1 cellular context compared by ENCODE assay signal in the genomic region with DNA sequence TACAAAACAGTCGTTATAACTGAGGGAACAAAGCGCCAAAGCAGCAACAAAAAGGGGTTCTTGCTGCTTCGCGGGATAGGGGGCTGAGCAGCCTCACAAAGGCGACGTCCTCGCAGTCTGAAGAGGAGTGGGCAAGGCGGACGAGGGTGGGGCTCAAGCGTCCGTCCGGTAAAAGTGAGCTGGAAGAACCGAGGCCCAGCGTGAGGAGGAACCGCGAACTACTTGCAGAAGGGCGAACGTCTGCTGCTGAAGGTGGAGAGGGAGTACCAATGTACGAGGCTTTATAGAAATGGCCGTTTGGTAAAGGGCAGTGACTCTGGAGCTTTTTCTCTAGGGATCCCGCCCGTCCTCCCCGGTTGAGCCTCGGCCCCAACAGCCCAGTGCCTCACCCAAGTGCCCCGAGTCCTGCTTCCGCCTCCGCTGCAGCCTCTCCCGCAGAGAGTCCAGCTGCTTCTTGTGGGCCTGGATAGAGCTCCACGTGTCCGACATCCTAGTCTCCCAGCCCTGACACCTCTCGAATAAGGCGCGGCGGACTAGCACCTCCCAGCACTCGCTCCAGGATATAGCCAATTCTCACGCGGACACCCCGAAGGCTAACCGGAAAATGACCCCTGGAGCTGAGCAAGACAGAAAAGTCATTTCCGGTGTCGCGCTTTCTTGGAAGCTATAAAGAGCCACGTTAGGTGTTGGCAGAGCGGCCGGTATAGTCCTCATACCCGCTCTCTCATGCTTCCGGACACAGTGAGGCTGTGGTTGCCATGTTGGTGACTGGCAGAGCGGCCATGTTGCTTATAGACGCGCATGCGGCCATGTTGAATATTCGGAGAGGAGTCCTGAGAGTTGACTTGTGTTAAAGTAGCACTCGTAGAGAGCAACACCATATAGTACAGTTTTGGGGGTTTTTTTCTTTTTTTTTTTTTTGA.
TF ChIP-seq lines count a peak whose summit lies in the region.

A gene (minus strand): TSS at position 606 of the 923 bp plus-strand sequence. CDS start 117 bp downstream, at position 489.

TF ChIP-seq in K562, 482 proteins besides CTCF, POLR2A, EP300 and RAD21 (continued from another document and continues in another):
- TF ChIP-seq SRSF9 (IDR thresholded peaks at IDR 0.05; ENCODE audit: borderline replicate concordance, low read depth, low read length) (no peak), MEIS2 (IDR thresholded peaks at IDR 0.05; ENCODE audit: partially characterized antibody) (no peak), RBM39 (optimal IDR thresholded peaks at IDR 0.05; ENCODE audit: low read depth, low read length) (no peak), PML (IDR thresholded peaks at IDR 0.05; ENCODE audit: low read length) (peak; percentile 35; the same call in 1 of the 2 replicates), GABPB1 (CRISPR knock-in tag; IDR thresholded peaks at IDR 0.05) (peak; percentile 94), CHD1 (IDR thresholded peaks at IDR 0.05; ENCODE audit: low read length) (peak; percentile 30), ZNF589 (CRISPR knock-in tag; IDR thresholded peaks at IDR 0.05; ENCODE audit: low read depth) (peak; percentile 90), RBM25 (IDR thresholded peaks at IDR 0.05; ENCODE audit: low read depth, low read length, severe bottlenecking) (no peak), ZNF584 (CRISPR knock-in tag; IDR thresholded peaks at IDR 0.05; ENCODE audit: low read depth) (peak; percentile 93), SPI1 (IDR thresholded peaks at IDR 0.05; ENCODE audit: borderline replicate concordance, low read depth, low read length) (no peak), DNMT1 (IDR thresholded peaks at IDR 0.05) (no peak), PHF20 (IDR thresholded peaks at IDR 0.05; ENCODE audit: partially characterized antibody) (peak; percentile 68), ESRRA (IDR thresholded peaks at IDR 0.05; ENCODE audit: borderline replicate concordance, low read depth) (peak; percentile 25; the same call in 1 of the 2 replicates), RAD51 (IDR thresholded peaks at IDR 0.05; ENCODE audit: borderline replicate concordance, low read depth) (0 out of 2 replicates have a peak, but pooled peaks have one; percentile 32), HSF4 (CRISPR knock-in tag; IDR thresholded peaks at IDR 0.05; ENCODE audit: borderline replicate concordance) (no peak), NFRKB (IDR thresholded peaks at IDR 0.05; ENCODE audit: low read depth) (peak; percentile 98), CREM (IDR thresholded peaks at IDR 0.05; ENCODE audit: low read depth) (peak; percentile 92), ETV5 (CRISPR knock-in tag; IDR thresholded peaks at IDR 0.05; ENCODE audit: low read depth) (peak; percentile 80), SIN3A (IDR thresholded peaks at IDR 0.05; ENCODE audit: borderline replicate concordance in 2 of 2, control insufficient read depth in 1 of 2, low read depth in 2 of 2, low read length in 2 of 2) (peak; percentile 66 to 72; a peak in 2 of 4 replicates), HDAC1 (IDR thresholded peaks at IDR 0.05) (peak in 1 of 2 experiments; percentile 91; a peak in 2 of 4 replicates), ZNF384 (IDR thresholded peaks at IDR 0.05; ENCODE audit: low read depth, low read length) (peak; percentile 29; the same call in 1 of the 2 replicates), HCFC1 (IDR thresholded peaks at IDR 0.05; ENCODE audit: low read depth, low read length) (peak; percentile 95), RFX7 (CRISPR knock-in tag; IDR thresholded peaks at IDR 0.05) (no peak), LCOR (CRISPR knock-in tag; IDR thresholded peaks at IDR 0.05) (peak; percentile 50; the same call in 1 of the 2 replicates), CSDE1 (IDR thresholded peaks at IDR 0.05) (peak in 1 of 2 experiments; percentile 99; a peak in 2 of 4 replicates), FOXJ2 (tag; IDR thresholded peaks at IDR 0.05) (peak; percentile 67; the same call in 1 of the 2 replicates), MTA1 (IDR thresholded peaks at IDR 0.05; ENCODE audit: borderline replicate concordance) (peak; percentile 93), SIN3B (IDR thresholded peaks at IDR 0.05; ENCODE audit: low read depth) (peak; percentile 52; the same call in 1 of the 2 replicates), SRSF1 (IDR thresholded peaks at IDR 0.05; ENCODE audit: low read depth, low read length) (no peak), SMAD4 (CRISPR knock-in tag; conservative IDR thresholded peaks at IDR 0.05) (peak; percentile 48; the same call in 1 of the 2 replicates), CCNT2 (IDR thresholded peaks at IDR 0.05; ENCODE audit: borderline replicate concordance, extremely low read depth, insufficient read length, low read depth, low read length) (no peak), SMAD1 (IDR thresholded peaks at IDR 0.05; ENCODE audit: low read depth, low read length, partially characterized antibody) (no peak)
- TF ChIP-seq, protein P1, sequence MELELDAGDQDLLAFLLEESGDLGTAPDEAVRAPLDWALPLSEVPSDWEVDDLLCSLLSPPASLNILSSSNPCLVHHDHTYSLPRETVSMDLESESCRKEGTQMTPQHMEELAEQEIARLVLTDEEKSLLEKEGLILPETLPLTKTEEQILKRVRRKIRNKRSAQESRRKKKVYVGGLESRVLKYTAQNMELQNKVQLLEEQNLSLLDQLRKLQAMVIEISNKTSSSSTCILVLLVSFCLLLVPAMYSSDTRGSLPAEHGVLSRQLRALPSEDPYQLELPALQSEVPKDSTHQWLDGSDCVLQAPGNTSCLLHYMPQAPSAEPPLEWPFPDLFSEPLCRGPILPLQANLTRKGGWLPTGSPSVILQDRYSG (tag; conservative IDR thresholded peaks at IDR 0.05; ENCODE audit: low read depth) = peak; percentile 94
- TF ChIP-seq, protein P2, sequence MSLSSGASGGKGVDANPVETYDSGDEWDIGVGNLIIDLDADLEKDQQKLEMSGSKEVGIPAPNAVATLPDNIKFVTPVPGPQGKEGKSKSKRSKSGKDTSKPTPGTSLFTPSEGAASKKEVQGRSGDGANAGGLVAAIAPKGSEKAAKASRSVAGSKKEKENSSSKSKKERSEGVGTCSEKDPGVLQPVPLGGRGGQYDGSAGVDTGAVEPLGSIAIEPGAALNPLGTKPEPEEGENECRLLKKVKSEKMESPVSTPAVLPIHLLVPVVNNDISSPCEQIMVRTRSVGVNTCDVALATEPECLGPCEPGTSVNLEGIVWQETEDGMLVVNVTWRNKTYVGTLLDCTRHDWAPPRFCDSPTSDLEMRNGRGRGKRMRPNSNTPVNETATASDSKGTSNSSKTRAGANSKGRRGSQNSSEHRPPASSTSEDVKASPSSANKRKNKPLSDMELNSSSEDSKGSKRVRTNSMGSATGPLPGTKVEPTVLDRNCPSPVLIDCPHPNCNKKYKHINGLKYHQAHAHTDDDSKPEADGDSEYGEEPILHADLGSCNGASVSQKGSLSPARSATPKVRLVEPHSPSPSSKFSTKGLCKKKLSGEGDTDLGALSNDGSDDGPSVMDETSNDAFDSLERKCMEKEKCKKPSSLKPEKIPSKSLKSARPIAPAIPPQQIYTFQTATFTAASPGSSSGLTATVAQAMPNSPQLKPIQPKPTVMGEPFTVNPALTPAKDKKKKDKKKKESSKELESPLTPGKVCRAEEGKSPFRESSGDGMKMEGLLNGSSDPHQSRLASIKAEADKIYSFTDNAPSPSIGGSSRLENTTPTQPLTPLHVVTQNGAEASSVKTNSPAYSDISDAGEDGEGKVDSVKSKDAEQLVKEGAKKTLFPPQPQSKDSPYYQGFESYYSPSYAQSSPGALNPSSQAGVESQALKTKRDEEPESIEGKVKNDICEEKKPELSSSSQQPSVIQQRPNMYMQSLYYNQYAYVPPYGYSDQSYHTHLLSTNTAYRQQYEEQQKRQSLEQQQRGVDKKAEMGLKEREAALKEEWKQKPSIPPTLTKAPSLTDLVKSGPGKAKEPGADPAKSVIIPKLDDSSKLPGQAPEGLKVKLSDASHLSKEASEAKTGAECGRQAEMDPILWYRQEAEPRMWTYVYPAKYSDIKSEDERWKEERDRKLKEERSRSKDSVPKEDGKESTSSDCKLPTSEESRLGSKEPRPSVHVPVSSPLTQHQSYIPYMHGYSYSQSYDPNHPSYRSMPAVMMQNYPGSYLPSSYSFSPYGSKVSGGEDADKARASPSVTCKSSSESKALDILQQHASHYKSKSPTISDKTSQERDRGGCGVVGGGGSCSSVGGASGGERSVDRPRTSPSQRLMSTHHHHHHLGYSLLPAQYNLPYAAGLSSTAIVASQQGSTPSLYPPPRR (CRISPR knock-in tag; IDR thresholded peaks at IDR 0.05; ENCODE audit: borderline replicate concordance) = no peak
- TF ChIP-seq, protein P3, sequence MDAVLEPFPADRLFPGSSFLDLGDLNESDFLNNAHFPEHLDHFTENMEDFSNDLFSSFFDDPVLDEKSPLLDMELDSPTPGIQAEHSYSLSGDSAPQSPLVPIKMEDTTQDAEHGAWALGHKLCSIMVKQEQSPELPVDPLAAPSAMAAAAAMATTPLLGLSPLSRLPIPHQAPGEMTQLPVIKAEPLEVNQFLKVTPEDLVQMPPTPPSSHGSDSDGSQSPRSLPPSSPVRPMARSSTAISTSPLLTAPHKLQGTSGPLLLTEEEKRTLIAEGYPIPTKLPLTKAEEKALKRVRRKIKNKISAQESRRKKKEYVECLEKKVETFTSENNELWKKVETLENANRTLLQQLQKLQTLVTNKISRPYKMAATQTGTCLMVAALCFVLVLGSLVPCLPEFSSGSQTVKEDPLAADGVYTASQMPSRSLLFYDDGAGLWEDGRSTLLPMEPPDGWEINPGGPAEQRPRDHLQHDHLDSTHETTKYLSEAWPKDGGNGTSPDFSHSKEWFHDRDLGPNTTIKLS (IDR thresholded peaks at IDR 0.05; ENCODE audit: borderline replicate concordance, low read depth) = peak; percentile 75; the same call in 1 of the 2 replicates
- TF ChIP-seq, protein P4, sequence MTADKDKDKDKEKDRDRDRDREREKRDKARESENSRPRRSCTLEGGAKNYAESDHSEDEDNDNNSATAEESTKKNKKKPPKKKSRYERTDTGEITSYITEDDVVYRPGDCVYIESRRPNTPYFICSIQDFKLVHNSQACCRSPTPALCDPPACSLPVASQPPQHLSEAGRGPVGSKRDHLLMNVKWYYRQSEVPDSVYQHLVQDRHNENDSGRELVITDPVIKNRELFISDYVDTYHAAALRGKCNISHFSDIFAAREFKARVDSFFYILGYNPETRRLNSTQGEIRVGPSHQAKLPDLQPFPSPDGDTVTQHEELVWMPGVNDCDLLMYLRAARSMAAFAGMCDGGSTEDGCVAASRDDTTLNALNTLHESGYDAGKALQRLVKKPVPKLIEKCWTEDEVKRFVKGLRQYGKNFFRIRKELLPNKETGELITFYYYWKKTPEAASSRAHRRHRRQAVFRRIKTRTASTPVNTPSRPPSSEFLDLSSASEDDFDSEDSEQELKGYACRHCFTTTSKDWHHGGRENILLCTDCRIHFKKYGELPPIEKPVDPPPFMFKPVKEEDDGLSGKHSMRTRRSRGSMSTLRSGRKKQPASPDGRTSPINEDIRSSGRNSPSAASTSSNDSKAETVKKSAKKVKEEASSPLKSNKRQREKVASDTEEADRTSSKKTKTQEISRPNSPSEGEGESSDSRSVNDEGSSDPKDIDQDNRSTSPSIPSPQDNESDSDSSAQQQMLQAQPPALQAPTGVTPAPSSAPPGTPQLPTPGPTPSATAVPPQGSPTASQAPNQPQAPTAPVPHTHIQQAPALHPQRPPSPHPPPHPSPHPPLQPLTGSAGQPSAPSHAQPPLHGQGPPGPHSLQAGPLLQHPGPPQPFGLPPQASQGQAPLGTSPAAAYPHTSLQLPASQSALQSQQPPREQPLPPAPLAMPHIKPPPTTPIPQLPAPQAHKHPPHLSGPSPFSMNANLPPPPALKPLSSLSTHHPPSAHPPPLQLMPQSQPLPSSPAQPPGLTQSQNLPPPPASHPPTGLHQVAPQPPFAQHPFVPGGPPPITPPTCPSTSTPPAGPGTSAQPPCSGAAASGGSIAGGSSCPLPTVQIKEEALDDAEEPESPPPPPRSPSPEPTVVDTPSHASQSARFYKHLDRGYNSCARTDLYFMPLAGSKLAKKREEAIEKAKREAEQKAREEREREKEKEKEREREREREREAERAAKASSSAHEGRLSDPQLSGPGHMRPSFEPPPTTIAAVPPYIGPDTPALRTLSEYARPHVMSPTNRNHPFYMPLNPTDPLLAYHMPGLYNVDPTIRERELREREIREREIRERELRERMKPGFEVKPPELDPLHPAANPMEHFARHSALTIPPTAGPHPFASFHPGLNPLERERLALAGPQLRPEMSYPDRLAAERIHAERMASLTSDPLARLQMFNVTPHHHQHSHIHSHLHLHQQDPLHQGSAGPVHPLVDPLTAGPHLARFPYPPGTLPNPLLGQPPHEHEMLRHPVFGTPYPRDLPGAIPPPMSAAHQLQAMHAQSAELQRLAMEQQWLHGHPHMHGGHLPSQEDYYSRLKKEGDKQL (CRISPR knock-in tag; IDR thresholded peaks at IDR 0.05; ENCODE audit: borderline replicate concordance) = no peak
- TF ChIP-seq, protein P5, sequence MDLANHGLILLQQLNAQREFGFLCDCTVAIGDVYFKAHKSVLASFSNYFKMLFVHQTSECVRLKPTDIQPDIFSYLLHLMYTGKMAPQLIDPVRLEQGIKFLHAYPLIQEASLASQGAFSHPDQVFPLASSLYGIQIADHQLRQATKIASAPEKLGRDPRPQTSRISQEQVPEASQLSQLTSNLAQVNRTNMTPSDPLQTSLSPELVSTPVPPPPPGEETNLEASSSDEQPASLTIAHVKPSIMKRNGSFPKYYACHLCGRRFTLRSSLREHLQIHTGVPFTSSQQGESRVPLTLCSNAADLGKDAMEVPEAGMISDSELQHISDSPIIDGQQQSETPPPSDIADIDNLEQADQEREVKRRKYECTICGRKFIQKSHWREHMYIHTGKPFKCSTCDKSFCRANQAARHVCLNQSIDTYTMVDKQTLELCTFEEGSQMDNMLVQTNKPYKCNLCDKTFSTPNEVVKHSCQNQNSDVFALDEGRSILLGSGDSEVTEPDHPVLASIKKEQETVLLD (IDR thresholded peaks at IDR 0.05) = no peak
- TF ChIP-seq, protein P6, sequence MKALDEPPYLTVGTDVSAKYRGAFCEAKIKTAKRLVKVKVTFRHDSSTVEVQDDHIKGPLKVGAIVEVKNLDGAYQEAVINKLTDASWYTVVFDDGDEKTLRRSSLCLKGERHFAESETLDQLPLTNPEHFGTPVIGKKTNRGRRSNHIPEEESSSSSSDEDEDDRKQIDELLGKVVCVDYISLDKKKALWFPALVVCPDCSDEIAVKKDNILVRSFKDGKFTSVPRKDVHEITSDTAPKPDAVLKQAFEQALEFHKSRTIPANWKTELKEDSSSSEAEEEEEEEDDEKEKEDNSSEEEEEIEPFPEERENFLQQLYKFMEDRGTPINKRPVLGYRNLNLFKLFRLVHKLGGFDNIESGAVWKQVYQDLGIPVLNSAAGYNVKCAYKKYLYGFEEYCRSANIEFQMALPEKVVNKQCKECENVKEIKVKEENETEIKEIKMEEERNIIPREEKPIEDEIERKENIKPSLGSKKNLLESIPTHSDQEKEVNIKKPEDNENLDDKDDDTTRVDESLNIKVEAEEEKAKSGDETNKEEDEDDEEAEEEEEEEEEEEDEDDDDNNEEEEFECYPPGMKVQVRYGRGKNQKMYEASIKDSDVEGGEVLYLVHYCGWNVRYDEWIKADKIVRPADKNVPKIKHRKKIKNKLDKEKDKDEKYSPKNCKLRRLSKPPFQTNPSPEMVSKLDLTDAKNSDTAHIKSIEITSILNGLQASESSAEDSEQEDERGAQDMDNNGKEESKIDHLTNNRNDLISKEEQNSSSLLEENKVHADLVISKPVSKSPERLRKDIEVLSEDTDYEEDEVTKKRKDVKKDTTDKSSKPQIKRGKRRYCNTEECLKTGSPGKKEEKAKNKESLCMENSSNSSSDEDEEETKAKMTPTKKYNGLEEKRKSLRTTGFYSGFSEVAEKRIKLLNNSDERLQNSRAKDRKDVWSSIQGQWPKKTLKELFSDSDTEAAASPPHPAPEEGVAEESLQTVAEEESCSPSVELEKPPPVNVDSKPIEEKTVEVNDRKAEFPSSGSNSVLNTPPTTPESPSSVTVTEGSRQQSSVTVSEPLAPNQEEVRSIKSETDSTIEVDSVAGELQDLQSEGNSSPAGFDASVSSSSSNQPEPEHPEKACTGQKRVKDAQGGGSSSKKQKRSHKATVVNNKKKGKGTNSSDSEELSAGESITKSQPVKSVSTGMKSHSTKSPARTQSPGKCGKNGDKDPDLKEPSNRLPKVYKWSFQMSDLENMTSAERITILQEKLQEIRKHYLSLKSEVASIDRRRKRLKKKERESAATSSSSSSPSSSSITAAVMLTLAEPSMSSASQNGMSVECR (CRISPR knock-in tag; IDR thresholded peaks at IDR 0.05) = peak; percentile 92
